Comparison of ENCODE assay signal across 1 cellular context in genomic region chr15:101062471-101063171, GRCh38.
TF ChIP-seq lines count a peak whose summit lies in the region.

No MANE protein-coding gene starts in this region.

TF ChIP-seq in GM12878, 131 proteins besides CTCF, POLR2A, EP300 and RAD21 (continued from another document):
- TF ChIP-seq BHLHE40 (IDR thresholded peaks at IDR 0.05; ENCODE audit: borderline replicate concordance in 1 of 2, low read depth in 2 of 2, low read length in 1 of 2) (peak in 1 of 2 experiments; percentile 10; a peak in 1 of 4 replicates), EZH2 (IDR thresholded peaks at IDR 0.05; ENCODE audit: borderline replicate concordance, control insufficient read depth, low read depth, low read length) (no peak), ATF7 (IDR thresholded peaks at IDR 0.05; ENCODE audit: low read depth) (no peak), SMAD1 (IDR thresholded peaks at IDR 0.05; ENCODE audit: low read depth, partially characterized antibody) (no peak)
